26 cellular contexts compared by ENCODE assay signal in genomic region chr14:66645716-66646115, GRCh38.
A peak's percentile ranks its signal among the peaks of the same experiment; 100 is the strongest.
DNase-seq lines count a peak whose midpoint lies in the region; TF ChIP-seq lines count a peak whose summit lies in the region.
"Had no signal": no experiment of that assay in that cellular context is flagged by ENCODE, and none has a peak within 500 bp of the region (broad histone marks: within the 10 kb centered on the region; RNA-seq: fewer than 3 reads in every experiment).

No MANE protein-coding gene starts in this region.

- in situ Hi-C loops in astrocyte of the spinal cord (cut with HindIII; ENCODE audit: low sequenced_read_pairs): no loop called here

- H3K79me2 ChIP-seq in KMS-11 (ENCODE audit: insufficient read depth, low read depth): peaks cover 12% of the 10 kb centered on the region; the same call in 1 of the 2 replicates

- TF ChIP-seq CTCF in KMS-11 (conservative IDR thresholded peaks at IDR 0.05; ENCODE audit: low read depth, low read length) (no peak), astrocyte of the spinal cord (IDR thresholded peaks at IDR 0.05; ENCODE audit: low read depth, low read length) (no peak)

- no peaks in the 10 kb centered on the region for H4K20me1 ChIP-seq in KMS-11 (ENCODE audit: insufficient read depth)

- H2AFZ ChIP-seq in KMS-11 (ENCODE audit: low read depth): no peak overlapping the region
- H2AFZ ChIP-seq: hepatocyte had no signal

- H3K9ac ChIP-seq in KMS-11: no peak overlapping the region

- H3K4me1 ChIP-seq in KMS-11 (ENCODE audit: low read depth, poor library complexity, severe bottlenecking): peaks cover 72% of the 10 kb centered on the region
- H3K4me1 ChIP-seq: testis, uterus had no signal

- DNase-seq in EL (peak; percentile 66), astrocyte of the spinal cord (ENCODE audit: low read depth, low spot score) (peak; percentile 20), kidney tubule cell (ENCODE audit: low spot score) (peak; percentile 43), substantia nigra (lab: John Stamatoyannopoulos, UW) (no peak)
- DNase-seq in activated CD4-positive, alpha-beta T cell treated with anti-CD3 and anti-CD28 coated beads for 1 hour: no peak
- no peak for DNase-seq in activated CD8-positive, alpha-beta memory T cell treated with anti-CD3 and anti-CD28 coated beads, Interleukin-2, amount 50 U/mL, for 48 hours
- DNase-seq: activated CD4-positive, alpha-beta T cell treated with anti-CD3 and anti-CD28 coated beads, Interleukin-2, amount 50 U/mL, for 1 hour; activated naive CD8-positive, alpha-beta T cell treated with anti-CD3 and anti-CD28 coated beads for 36 hours; cerebellar nuclear complex; GF-D8; immature natural killer cell; KG1; NCI-H1436 treated with DMSO at 0.1 percent for 48 hours; NCI-H2171 treated with DMSO at 0.1 percent for 48 hours; NCI-H524 treated with DMSO at 0.1 percent for 48 hours; nephron progenitor cell; pancreas; right cardiac atrium; stimulated activated CD4-positive, alpha-beta T cell treated with anti-CD3 and anti-CD28 coated beads, Interleukin-4, amount 100 ng/mL, for 24 hours; stimulated activated naive CD4-positive, alpha-beta T cell; testis; uterus; WERI-Rb-1 had no signal

- peak overlapping the region; percentile 41 for H3K4me2 ChIP-seq in KMS-11
- H3K4me2 ChIP-seq: hepatocyte had no signal

- H3K36me3 ChIP-seq in KMS-11 (ENCODE audit: insufficient read depth): no peaks in the 10 kb centered on the region
- H3K36me3 ChIP-seq: pancreas, uterus, WERI-Rb-1 had no signal

- H3K27ac ChIP-seq in KMS-11 (no peak overlapping the region), substantia nigra (ENCODE audit: low read depth, low read length, poor library complexity, severe bottlenecking) (no peak overlapping the region)
- H3K27ac ChIP-seq: C4-2B, hepatocyte, pancreas, testis, uterus, WERI-Rb-1 had no signal

- H3K4me3 ChIP-seq in KMS-11 (IDR thresholded peaks at IDR 0.05; ENCODE audit: insufficient read depth, low read depth, low read length) (no peak overlapping the region), astrocyte of the spinal cord (ENCODE audit: low read depth, low read length) (no peak overlapping the region)
- H3K4me3 ChIP-seq: hepatocyte, pancreas, testis, uterus had no signal

- H3K27me3 ChIP-seq in KMS-11 (ENCODE audit: insufficient read depth, low read depth): no peaks in the 10 kb centered on the region
- H3K27me3 ChIP-seq: hepatocyte, pancreas, testis, uterus had no signal

Comparison
In these comparisons a context has a peak if more than half of its experiments do, and no peak if none do; other contexts are left out.
1. DNase-seq: peak in EL (single experiment), astrocyte of the spinal cord (single experiment) and kidney tubule cell (single experiment); none in substantia nigra (0 of 49), activated CD4-positive, alpha-beta T cell treated with anti-CD3 and anti-CD28 coated beads for 1 hour (single experiment) and activated CD8-positive, alpha-beta memory T cell treated with anti-CD3 and anti-CD28 coated beads, Interleukin-2, amount 50 U/mL, for 48 hours (single experiment).